9 cellular contexts compared by ENCODE assay signal in genomic region chr10:88897019-88897853, GRCh38. TPM values are rescaled to one million over a fixed set of nuclear protein-coding genes. Genes with fewer than 3 reads are reported as not detected.
A peak's percentile ranks its signal among the peaks of the same experiment; 100 is the strongest.
DNase-seq lines count a peak whose midpoint lies in the region; ATAC-seq and TF ChIP-seq lines count a peak whose summit lies in the region.
"Had no signal": no experiment of that assay in that cellular context is flagged by ENCODE, and none has a peak within 500 bp of the region (broad histone marks: within the 10 kb centered on the region; RNA-seq: fewer than 3 reads in every experiment).

No MANE protein-coding gene starts in this region.

- no peak overlapping the region for H3K4me3 Mint-ChIP-seq in activated CD4-positive, alpha-beta memory T cell treated with anti-CD3 and anti-CD28 coated beads, Interleukin-2, amount 10 ng/mL, durations not matched to agents 7 days and 5 days

- peaks cover 4 to 67% (median 33%) of the 10 kb centered on the region in 4 donors for H3K4me1 ChIP-seq in stomach

- intact Hi-C loops in stomach (cut with DNase I; ENCODE audit: low total_unique reads): no loop called here

- TF ChIP-seq EP300 in stomach (IDR thresholded peaks at IDR 0.05): no peak

- WGBS in stomach, 5 donors: 22 to 38% (median 32%) methylated on average over 8 of the region's 8 CpGs

- no peaks in the 10 kb centered on the region for H3K9me3 Mint-ChIP-seq in activated CD4-positive, alpha-beta memory T cell treated with anti-CD3 and anti-CD28 coated beads, Interleukin-2, amount 10 ng/mL, durations not matched to agents 7 days and 5 days

- no peak overlapping the region for H3K4me3 ChIP-seq in stomach

- H3K36me3 ChIP-seq in stomach: peaks cover 0 to 5% (median 3%) of the 10 kb centered on the region in 4 donors

- H3K4me1 Mint-ChIP-seq in activated CD4-positive, alpha-beta memory T cell treated with anti-CD3 and anti-CD28 coated beads, Interleukin-2, amount 10 ng/mL, durations not matched to agents 7 days and 5 days: peaks cover 62% of the 10 kb centered on the region

- H3K27ac Mint-ChIP-seq in activated CD4-positive, alpha-beta memory T cell treated with anti-CD3 and anti-CD28 coated beads, Interleukin-2, amount 10 ng/mL, durations not matched to agents 7 days and 5 days: peak overlapping the region; percentile 1

- H3K27ac ChIP-seq in stomach: peak overlapping the region in 4 of 5 donors; percentile 60 to 77 (median 68)

- CTCF ChIA-PET in activated CD4-positive, alpha-beta memory T cell treated with anti-CD3 and anti-CD28 coated beads, Interleukin-2, amount 10 ng/mL, durations not matched to agents 7 days and 5 days (lab: Charles Lee): interaction anchor here (6.2 kb wide), 1 partner anchor 62 kb away, joined by 40 read pairs; no protein-coding TSS in a partner anchor

- TF ChIP-seq POLR2A in stomach (IDR thresholded peaks at IDR 0.05): no peak

- peaks cover 52% of the 10 kb centered on the region for H3K36me3 Mint-ChIP-seq in activated CD4-positive, alpha-beta memory T cell treated with anti-CD3 and anti-CD28 coated beads, Interleukin-2, amount 10 ng/mL, durations not matched to agents 7 days and 5 days (ENCODE audit: low read depth)

- POLR2A ChIA-PET in activated CD4-positive, alpha-beta memory T cell treated with anti-CD3 and anti-CD28 coated beads, Interleukin-2, amount 10 ng/mL, durations not matched to agents 7 days and 5 days (lab: Charles Lee): no interaction called here

- TF ChIP-seq CTCF in stomach (IDR thresholded peaks at IDR 0.05): no peak

- no peaks in the 10 kb centered on the region for H3K9me3 ChIP-seq in stomach

- H3K27me3 ChIP-seq in stomach: no peaks in the 10 kb centered on the region

- no peak for DNase-seq in activated CD4-positive, CD25-positive, alpha-beta regulatory T cell treated with anti-CD3 and anti-CD28 coated beads, Interleukin-2, amount 50 U/mL, for 72 hours
- DNase-seq in activated CD4-positive, alpha-beta memory T cell treated with anti-CD3 and anti-CD28 coated beads, Interleukin-2, amount 10 ng/mL, durations not matched to agents 7 days and 5 days: no peak
- peak; percentile 20 for DNase-seq in kidney tubule cell (ENCODE audit: low spot score)
- DNase-seq in stomach: no peak
- DNase-seq in NCI-H524 treated with DMSO at 0.1 percent for 48 hours (lab: John Stamatoyannopoulos, UW): no peak

- ATAC-seq in activated CD4-positive, CD25-positive, alpha-beta regulatory T cell treated with anti-CD3 and anti-CD28 coated beads, Interleukin-2, amount 50 U/mL, for 24 hours: peak; percentile 78
- ATAC-seq in GM21515 (IDR thresholded peaks at IDR 0.05; ENCODE audit: unreplicated experiment): no peak
- no peak for ATAC-seq in GM18907 (IDR thresholded peaks at IDR 0.05; ENCODE audit: unreplicated experiment)

- no peaks in the 10 kb centered on the region for H3K27me3 Mint-ChIP-seq in activated CD4-positive, alpha-beta memory T cell treated with anti-CD3 and anti-CD28 coated beads, Interleukin-2, amount 10 ng/mL, durations not matched to agents 7 days and 5 days

RNA-seq across cellular contexts. Expression of gene STAMBPL1, which starts 17.2 kb away (rescaled TPM):
- 10 to 100 TPM; 43.2 to 48.5 TPM for total RNA-seq in activated CD4-positive, alpha-beta memory T cell treated with anti-CD3 and anti-CD28 coated beads, Interleukin-2, amount 10 ng/mL, durations not matched to agents 7 days and 5 days
- 10 to 100 TPM in 3 of 5 donors, 1 to 10 TPM in 2; 6.7 to 40.8 (median 10.7) TPM for total RNA-seq in stomach
- polyA plus RNA-seq in stomach: 1 to 10 TPM; 3.2 to 7.4 (median 5.2) TPM

RNA-seq across cellular contexts. Expression of gene ANKRD22, which starts 45.6 kb away (rescaled TPM):
- under 1 TPM; 0.15 to 0.18 TPM for total RNA-seq in activated CD4-positive, alpha-beta memory T cell treated with anti-CD3 and anti-CD28 coated beads, Interleukin-2, amount 10 ng/mL, durations not matched to agents 7 days and 5 days
- total RNA-seq in stomach: 10 to 100 TPM in 3 of 5 donors, 1 to 10 TPM in 2; 6.4 to 63.9 (median 13.8) TPM
- 10 to 100 TPM; 35.0 to 45.5 (median 37.9) TPM for polyA plus RNA-seq in stomach
- total RNA-seq: astrocyte had no signal

RNA-seq across cellular contexts. Expression of gene ACTA2, which starts 55.3 kb away (rescaled TPM):
- total RNA-seq in activated CD4-positive, alpha-beta memory T cell treated with anti-CD3 and anti-CD28 coated beads, Interleukin-2, amount 10 ng/mL, durations not matched to agents 7 days and 5 days: 10 to 100 TPM; 14.7 to 15.5 TPM
- 1,000 to 10,000 TPM in 3 of 5 donors, 100 to 1,000 TPM in 2; 662 to 3,169 (median 1,551) TPM for total RNA-seq in stomach
- polyA plus RNA-seq in stomach: 1,000 to 10,000 TPM in 1 of 3 donors, 100 to 1,000 TPM in 2; 233 to 1,186 (median 339) TPM

Comparison
In these comparisons a context has a peak if more than half of its experiments do, and no peak if none do; other contexts are left out.
1. ATAC-seq: peak in activated CD4-positive, CD25-positive, alpha-beta regulatory T cell treated with anti-CD3 and anti-CD28 coated beads, Interleukin-2, amount 50 U/mL, for 24 hours (2 of 2); none in GM21515 (single experiment) and GM18907 (single experiment).
2. RNA of gene ANKRD22, which starts 45.6 kb away (total RNA-seq): 6.4 to 63.9 TPM in stomach; 0.15 to 0.18 TPM in activated CD4-positive, alpha-beta memory T cell treated with anti-CD3 and anti-CD28 coated beads, Interleukin-2, amount 10 ng/mL, durations not matched to agents 7 days and 5 days; every median in the first group is over 4 times any median in the second.
3. RNA of gene ACTA2, which starts 55.3 kb away (total RNA-seq): 662 to 3,169 TPM in stomach; 14.7 to 15.5 TPM in activated CD4-positive, alpha-beta memory T cell treated with anti-CD3 and anti-CD28 coated beads, Interleukin-2, amount 10 ng/mL, durations not matched to agents 7 days and 5 days; every median in the first group is over 10 times any median in the second.